Comparison of ENCODE assay signal across 20 cellular contexts in the genomic region with DNA sequence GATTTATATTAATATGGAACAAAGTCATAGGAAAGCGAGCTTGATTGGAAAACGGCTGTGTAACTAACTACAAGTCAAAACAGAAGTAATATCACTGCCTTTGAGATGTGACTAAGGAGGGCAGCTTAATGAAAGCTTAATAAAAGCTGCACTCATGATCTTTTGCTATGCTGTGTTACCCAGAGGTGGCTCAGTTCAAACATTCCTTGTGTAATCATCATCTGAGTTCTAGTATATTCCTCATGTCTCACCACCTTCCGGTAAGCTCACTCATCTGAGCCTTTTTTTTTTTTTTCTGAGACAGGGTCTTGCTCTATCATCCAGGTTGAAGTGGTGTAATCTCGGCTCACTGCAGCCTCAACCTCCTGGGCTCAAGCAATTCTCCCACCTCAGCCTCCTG.
"Had no signal": no experiment of that assay in that cellular context is flagged by ENCODE, and none has a peak within 500 bp of the region (broad histone marks: within the 10 kb centered on the region; RNA-seq: fewer than 3 reads in every experiment).

No MANE protein-coding gene starts in this region.

- H3K9me3 Mint-ChIP-seq: immature natural killer cell, naive B cell, nephron, type B pancreatic cell had no signal

- H3K4me1 ChIP-seq: foreskin keratinocyte, parathyroid adenoma had no signal

- ATAC-seq: foreskin keratinocyte, sciatic nerve had no signal

- H3K9me3 ChIP-seq: colonic mucosa, prostate gland, spleen, suprapubic skin, thyroid gland had no signal

- H3K27ac Mint-ChIP-seq: nephron, type B pancreatic cell had no signal

- DNase-seq: colonic mucosa; dermis blood vessel endothelial cell; foreskin keratinocyte; immature natural killer cell; kidney; mesendoderm; naive B cell; retina; spleen; stimulated activated CD4-positive, alpha-beta T cell treated with anti-CD3 and anti-CD28 coated beads, Interleukin-15, amount 100 ng/mL, for 24 hours; stimulated activated CD4-positive, alpha-beta T cell treated with anti-CD3 and anti-CD28 coated beads, Interleukin-1b, Interleukin-23, amount 100 ng/mL, for 48 hours; stimulated activated CD4-positive, alpha-beta T cell treated with anti-CD3 and anti-CD28 coated beads, Interleukin-4, amount 100 ng/mL, for 24 hours; stimulated activated naive CD4-positive, alpha-beta T cell; thyroid gland had no signal

- H3K9ac ChIP-seq: parathyroid adenoma had no signal

- H3K4me3 ChIP-seq: colonic mucosa, prostate gland, spleen, suprapubic skin, thyroid gland had no signal

- H2AFZ ChIP-seq: parathyroid adenoma had no signal

- H3K27me3 Mint-ChIP-seq: naive B cell, type B pancreatic cell had no signal

- H3K27ac ChIP-seq: colonic mucosa, foreskin keratinocyte, parathyroid adenoma, prostate gland, suprapubic skin, thyroid gland had no signal

- H3K27me3 ChIP-seq: colonic mucosa, foreskin keratinocyte, spleen, suprapubic skin, thyroid gland had no signal

- H3K36me3 ChIP-seq: colonic mucosa, prostate gland had no signal

- H3K4me3 Mint-ChIP-seq: immature natural killer cell, naive B cell, nephron, type B pancreatic cell had no signal
